Comparison of ENCODE assay signal across 8 cellular contexts in genomic region chr6:95578106-95578410, GRCh38. TPM values are rescaled to one million over a fixed set of nuclear protein-coding genes. Genes with fewer than 3 reads are reported as not detected.
DNase-seq lines count a peak whose midpoint lies in the region; ATAC-seq and TF ChIP-seq lines count a peak whose summit lies in the region.

No MANE protein-coding gene starts in this region.

- DNase-seq in germinal center (ENCODE audit: low spot score) (peak; percentile 5), gastrocnemius medialis (no peak), SKM-1 (lab: John Stamatoyannopoulos, UW; ENCODE audit: unreplicated experiment) (no peak), UCSD-AML1 (lab: John Stamatoyannopoulos, UW; ENCODE audit: unreplicated experiment) (no peak)

- H3K36me3 ChIP-seq in BLaER1, result peaks cover 6% of the 10 kb centered on the region
- no peaks in the 10 kb centered on the region for H3K36me3 ChIP-seq in gastrocnemius medialis

- intact Hi-C loops in gastrocnemius medialis (cut with DNase I; ENCODE audit: low total_unique reads), result no loop called here

- peak overlapping the region; percentile 82 for H3K27ac ChIP-seq in BLaER1
- peak overlapping the region; percentile 93 to 95 (median 94) for H3K27ac ChIP-seq in gastrocnemius medialis

- peak; percentile 16 for ATAC-seq in GM18909 (IDR thresholded peaks at IDR 0.05; ENCODE audit: poor library complexity, unreplicated experiment)
- peak; percentile 6 for ATAC-seq in HG03103 (IDR thresholded peaks at IDR 0.05; ENCODE audit: low read depth, unreplicated experiment)
- ATAC-seq in gastrocnemius medialis, result peak; percentile 34 to 49

- H3K4me1 ChIP-seq in BLaER1, result peaks cover 33% of the 10 kb centered on the region
- peaks cover 18 to 31% of the 10 kb centered on the region in 2 donors for H3K4me1 ChIP-seq in gastrocnemius medialis

- H4K20me1 ChIP-seq in BLaER1, result no peaks in the 10 kb centered on the region

- H3K9ac ChIP-seq in BLaER1, result peak overlapping the region; percentile 85

- 0 out of 2 replicates have a peak, but pooled peaks cover 3% of the 10 kb centered on the region for H3K9me3 ChIP-seq in BLaER1
- H3K9me3 ChIP-seq in gastrocnemius medialis, result no peaks in the 10 kb centered on the region

- no peak for TF ChIP-seq POLR2A in gastrocnemius medialis (IDR thresholded peaks at IDR 0.05)

- H3K4me3 ChIP-seq in BLaER1 (peak overlapping the region; percentile 70), WI38 (ENCODE audit: low read depth, low read length) (peak overlapping the region; percentile 83), gastrocnemius medialis (peak overlapping the region; percentile 83 to 91 (median 88))

- in situ Hi-C loops in gastrocnemius medialis (cut with MboI; ENCODE audit: low sequenced_read_pairs in 4 of 4), result no loop called here

- H3K4me2 ChIP-seq in BLaER1, result peak overlapping the region; percentile 92

- H3K27me3 ChIP-seq in BLaER1, result no peaks in the 10 kb centered on the region
- H3K27me3 ChIP-seq in gastrocnemius medialis, result no peaks in the 10 kb centered on the region

- TF ChIP-seq CTCF in WI38 (IDR thresholded peaks at IDR 0.05; ENCODE audit: low read depth, low read length), result no peak
- no peak for TF ChIP-seq CTCF in gastrocnemius medialis (IDR thresholded peaks at IDR 0.05 in 4 of 5, conservative IDR thresholded peaks at IDR 0.05 in 1 of 5)

RNA-seq across cellular contexts. Expression of gene MANEA, which starts 0.7 kb away (rescaled TPM):
- 1 to 10 TPM; 1.7 to 4.5 (median 2.8) TPM for total RNA-seq in gastrocnemius medialis
